In genomic region chr7:157431951-157432540, GRCh38 we compare ENCODE assay signal across 13 cellular contexts.
DNase-seq lines count a peak whose midpoint lies in the region; ATAC-seq, FAIRE-seq and TF ChIP-seq lines count a peak whose summit lies in the region.
"Had no signal": no experiment of that assay in that cellular context is flagged by ENCODE, and none has a peak within 500 bp of the region (broad histone marks: within the 10 kb centered on the region; RNA-seq: fewer than 3 reads in every experiment).

No MANE protein-coding gene starts in this region.

- peak overlapping the region; percentile 61 for H3K4me3 ChIP-seq in BLaER1

- H3K4ac ChIP-seq in H9 (ENCODE audit: low read depth, low read length): no peak overlapping the region

- DNase-seq in H9 (no peak), GDM1 (lab: John Stamatoyannopoulos, UW) (no peak), NCI-H345 treated with DMSO at 0.1 percent for 48 hours (lab: John Stamatoyannopoulos, UW; ENCODE audit: unreplicated experiment) (no peak), GM12892 (ENCODE audit: insufficient read length) (no peak), EL (no peak)
- no peak for DNase-seq in central memory CD8-positive, alpha-beta T cell (ENCODE audit: low spot score in 2 of 2)
- no peak for DNase-seq in natural killer cell treated with Interleukin-12 subunit alpha and Interleukin-12 subunit beta and Interleukin-15 and Interleukin-18, amount 100 ng/mL, for 72 hours (ENCODE audit: low spot score)
- DNase-seq: GOT3, NCI-H1048 had no signal

- H3K14ac ChIP-seq in H9 (ENCODE audit: insufficient read depth, low read length): no peak overlapping the region

- H3K27ac Mint-ChIP-seq in H9: peak overlapping the region in 1 of 3 experiments; percentile 85; a peak in 3 of 7 replicates
- no peak overlapping the region for H3K27ac Mint-ChIP-seq in central memory CD8-positive, alpha-beta T cell (ENCODE audit: low read depth)
- no peak overlapping the region for H3K27ac Mint-ChIP-seq in natural killer cell treated with Interleukin-12 subunit alpha and Interleukin-12 subunit beta and Interleukin-15 and Interleukin-18, amount 100 ng/mL, for 72 hours

- TF ChIP-seq CTCF in H9 (conservative IDR thresholded peaks at IDR 0.05): no peak

- no peak overlapping the region for H2BK20ac ChIP-seq in H9 (ENCODE audit: low read depth, low read length, poor library complexity, severe bottlenecking)

- no peak for TF ChIP-seq POLR2A in GM12892 (IDR thresholded peaks at IDR 0.05; ENCODE audit: low read depth, low read length)

- WGBS in H9 (ENCODE audit: extremely low coverage, insufficient read length, low lambda C conversion rate): no CpG with 5 or more reads among the region's 22 CpGs

- no peak overlapping the region for H2AFZ ChIP-seq in H9 (ENCODE audit: low read length)

- no peaks in the 10 kb centered on the region; a peak in 1 of 7 replicates for H3K36me3 Mint-ChIP-seq in H9 (ENCODE audit: insufficient read depth in 1 of 3, low read depth in 3 of 3)
- no peaks in the 10 kb centered on the region for H3K36me3 Mint-ChIP-seq in central memory CD8-positive, alpha-beta T cell (ENCODE audit: insufficient read depth)
- no peaks in the 10 kb centered on the region for H3K36me3 Mint-ChIP-seq in natural killer cell treated with Interleukin-12 subunit alpha and Interleukin-12 subunit beta and Interleukin-15 and Interleukin-18, amount 100 ng/mL, for 72 hours

- H4K8ac ChIP-seq in H9 (replicated peaks; ENCODE audit: insufficient read length, low read depth, low read length): no peak overlapping the region

- H3K4me2 ChIP-seq in BLaER1 (peak overlapping the region; percentile 96), H9 (ENCODE audit: insufficient read depth, insufficient read length, low read length) (no peak overlapping the region)

- peaks cover 22% of the 10 kb centered on the region for H3K27me3 Mint-ChIP-seq in H9 (ENCODE audit: low read depth)
- no peaks in the 10 kb centered on the region for H3K27me3 Mint-ChIP-seq in central memory CD8-positive, alpha-beta T cell
- H3K27me3 Mint-ChIP-seq in natural killer cell treated with Interleukin-12 subunit alpha and Interleukin-12 subunit beta and Interleukin-15 and Interleukin-18, amount 100 ng/mL, for 72 hours: no peaks in the 10 kb centered on the region

- H2AK5ac ChIP-seq in H9 (ENCODE audit: insufficient read length, low read length): no peak overlapping the region

- H3K4me1 ChIP-seq in BLaER1: peaks cover 41% of the 10 kb centered on the region
- no peaks in the 10 kb centered on the region for H3K4me1 ChIP-seq in H9 (ENCODE audit: insufficient read depth, low read length)
- H3K4me1 ChIP-seq: pancreas had no signal

- H3K79me1 ChIP-seq in H9 (ENCODE audit: insufficient read depth, low read depth, low read length, poor library complexity, severe bottlenecking): no peaks in the 10 kb centered on the region

- no peak overlapping the region for H2BK5ac ChIP-seq in H9 (ENCODE audit: insufficient read length, low read length)

- H3K56ac ChIP-seq in H9 (ENCODE audit: insufficient read length, low read depth, low read length): no peak overlapping the region

- H2BK120ac ChIP-seq in H9 (ENCODE audit: low read depth, low read length, poor library complexity, severe bottlenecking): no peak overlapping the region

- no peak for ATAC-seq in central memory CD8-positive, alpha-beta T cell (replicated peaks; ENCODE audit: extremely low read depth, poor library complexity, severe bottlenecking)
- ATAC-seq in natural killer cell treated with Interleukin-12 subunit alpha and Interleukin-12 subunit beta and Interleukin-15 and Interleukin-18, amount 100 ng/mL, for 72 hours: no peak

- no peak for FAIRE-seq in GM12892 (lab: Jason Lieb, UNC)
- FAIRE-seq: endometrium, pancreas, TTC549 had no signal

- no peak overlapping the region for H3K18ac ChIP-seq in H9 (ENCODE audit: insufficient read length, low read depth, low read length)

- peak overlapping the region; percentile 64 to 67; a peak in 3 of 5 replicates for H3K4me3 Mint-ChIP-seq in H9
- peak overlapping the region; percentile 42 for H3K4me3 Mint-ChIP-seq in central memory CD8-positive, alpha-beta T cell
- peak overlapping the region; percentile 38 for H3K4me3 Mint-ChIP-seq in natural killer cell treated with Interleukin-12 subunit alpha and Interleukin-12 subunit beta and Interleukin-15 and Interleukin-18, amount 100 ng/mL, for 72 hours

- H3K27ac ChIP-seq in BLaER1 (no peak overlapping the region), H9 (ENCODE audit: insufficient read length, low read depth, low read length) (no peak overlapping the region)
- H3K27ac ChIP-seq: pancreas had no signal

- no peaks in the 10 kb centered on the region for H3K36me3 ChIP-seq in BLaER1
- H3K36me3 ChIP-seq: pancreas had no signal

- H3K9me3 ChIP-seq in BLaER1: no peaks in the 10 kb centered on the region
- no peaks in the 10 kb centered on the region for H3K9me3 ChIP-seq in H9 (ENCODE audit: control insufficient read depth, low read depth, low read length)
- H3K9me3 ChIP-seq: pancreas had no signal

- H4K20me1 ChIP-seq in BLaER1 (no peaks in the 10 kb centered on the region), H9 (ENCODE audit: control insufficient read depth, insufficient read depth, insufficient read length) (no peaks in the 10 kb centered on the region)

- H3K9ac ChIP-seq in BLaER1 (peak overlapping the region; percentile 44; the same call in 1 of the 2 replicates), H9 (ENCODE audit: extremely low read depth, insufficient read length, low read length) (no peak overlapping the region)

- H3K23ac ChIP-seq in H9 (ENCODE audit: insufficient read length, low read depth, low read length): no peak overlapping the region

- H3K23me2 ChIP-seq in H9 (ENCODE audit: insufficient read length, low read depth, low read length, poor library complexity, severe bottlenecking): no peaks in the 10 kb centered on the region

- H2BK12ac ChIP-seq in H9 (ENCODE audit: insufficient read length, low read depth, low read length): no peak overlapping the region

- H3T11ph ChIP-seq in H9 (ENCODE audit: low read length): no peak overlapping the region

- no peaks in the 10 kb centered on the region for H3K79me2 ChIP-seq in H9 (ENCODE audit: insufficient read depth, low read length)

- H4K5ac ChIP-seq in H9 (ENCODE audit: insufficient read length, low read depth, low read length): no peak overlapping the region

- H3K4me1 Mint-ChIP-seq in H9: peaks cover 4 to 17% of the 10 kb centered on the region in 2 experiments
- H3K4me1 Mint-ChIP-seq in central memory CD8-positive, alpha-beta T cell: peaks cover 18% of the 10 kb centered on the region
- H3K4me1 Mint-ChIP-seq in natural killer cell treated with Interleukin-12 subunit alpha and Interleukin-12 subunit beta and Interleukin-15 and Interleukin-18, amount 100 ng/mL, for 72 hours (ENCODE audit: low read depth in 2 of 2): peaks cover 11 to 17% of the 10 kb centered on the region in 2 donors

- H3K27me3 ChIP-seq in BLaER1 (no peaks in the 10 kb centered on the region), H9 (ENCODE audit: insufficient read depth, low read length) (no peaks in the 10 kb centered on the region)
- H3K27me3 ChIP-seq: pancreas had no signal

- no peak overlapping the region for H2BK15ac ChIP-seq in H9 (ENCODE audit: low read depth, low read length)

- peaks cover 8% of the 10 kb centered on the region in 2 experiments; a peak in 2 of 5 replicates for H3K9me3 Mint-ChIP-seq in H9
- no peaks in the 10 kb centered on the region for H3K9me3 Mint-ChIP-seq in central memory CD8-positive, alpha-beta T cell
- H3K9me3 Mint-ChIP-seq in natural killer cell treated with Interleukin-12 subunit alpha and Interleukin-12 subunit beta and Interleukin-15 and Interleukin-18, amount 100 ng/mL, for 72 hours: no peaks in the 10 kb centered on the region

- H4K91ac ChIP-seq in H9 (ENCODE audit: insufficient read length, low read depth, low read length): no peak overlapping the region
